28 cellular contexts compared by ENCODE assay signal in the genomic region with DNA sequence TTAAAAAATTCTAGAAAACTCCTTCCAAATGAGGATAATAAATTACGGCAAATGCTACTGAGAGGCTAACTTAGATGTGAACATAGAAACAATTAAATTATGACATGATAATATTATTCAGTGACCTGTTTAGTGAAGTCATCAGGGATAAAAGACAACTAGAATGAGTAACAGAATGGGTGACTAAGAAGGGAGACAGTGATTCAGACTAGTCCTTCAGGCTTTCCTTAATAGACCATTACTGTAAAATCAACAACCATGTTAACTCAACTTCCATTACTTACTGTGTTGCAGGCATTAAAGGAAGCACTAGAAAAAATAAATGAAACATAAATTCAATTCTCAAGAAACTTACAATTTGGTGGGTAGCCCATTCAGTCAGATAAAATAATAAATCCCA.
DNase-seq lines count a peak whose midpoint lies in the region; ATAC-seq, FAIRE-seq and TF ChIP-seq lines count a peak whose summit lies in the region.
"Had no signal": no experiment of that assay in that cellular context is flagged by ENCODE, and none has a peak within 500 bp of the region (broad histone marks: within the 10 kb centered on the region; RNA-seq: fewer than 3 reads in every experiment).

No MANE protein-coding gene starts in this region.

- H3K4me3 ChIP-seq in PC-3 (ENCODE audit: low read length) (no peak overlapping the region), bronchial epithelial cell (ENCODE audit: low read depth, low read length) (no peak overlapping the region), HAP-1 (no peak overlapping the region)
- H3K4me3 ChIP-seq: hepatocyte, PC-9, stomach, thyroid gland had no signal

- H3K79me2 ChIP-seq in PC-3 (ENCODE audit: low read length), result no peaks in the 10 kb centered on the region
- H3K79me2 ChIP-seq: hepatocyte had no signal

- H2AFZ ChIP-seq in PC-3 (ENCODE audit: low read length), result no peak overlapping the region
- H2AFZ ChIP-seq: hepatocyte, PC-9 had no signal

- in situ Hi-C loops in Caki2 (cut with HindIII; ENCODE audit: low pct_unique_long_range_greater_than_20kb, low sequenced_read_pairs), result no loop called here
- in situ Hi-C loops in HAP-1 (cut with MboI; ENCODE audit: low sequenced_read_pairs), result no loop called here

- H3K9me3 ChIP-seq in PC-3 (ENCODE audit: low read length) (no peaks in the 10 kb centered on the region), HAP-1 (no peaks in the 10 kb centered on the region)
- H3K9me3 ChIP-seq: stomach, thyroid gland had no signal

- no peaks in the 10 kb centered on the region for H3F3A ChIP-seq in PC-3 (ENCODE audit: low read length, unreplicated experiment)

- CTCF ChIA-PET in PC-3 (lab: Charles Lee), result no interaction called here

- H3K4me2 ChIP-seq in PC-3 (ENCODE audit: low read length), result no peak overlapping the region
- H3K4me2 ChIP-seq: hepatocyte, PC-9 had no signal

- H3K9ac ChIP-seq in PC-3 (ENCODE audit: low read length), result no peak overlapping the region

- DNase-seq in Caki2 (ENCODE audit: low read depth), result peak; percentile 64
- peak; percentile 72 for DNase-seq in PC-3
- peak; percentile 63 for DNase-seq in bronchial epithelial cell (ENCODE audit: low read depth)
- peak; percentile 91 for DNase-seq in kidney glomerular epithelial cell (lab: John Stamatoyannopoulos, UW)
- no peak for DNase-seq in HAP-1 (ENCODE audit: low spot score in 2 of 2)
- DNase-seq: activated CD4-positive, alpha-beta T cell treated with anti-CD3 and anti-CD28 coated beads, Interleukin-2, amount 10 ng/mL, durations not matched to agents 7 days and 5 days; activated gamma-delta T cell treated with Interleukin-2 at 50 U/mL for 16 hours; activated T-cell treated with anti-CD3 and anti-CD28 coated beads, Interleukin-2, amount 50 U/mL, for 24 hours; DMS79; foreskin melanocyte; GF-D8; H9; natural killer cell; NCI-H1092; NCI-H187; NCI-H2171; NCI-H524 treated with DMSO at 0.1 percent for 48 hours; PC-9; retina; small intestine; stimulated activated CD4-positive, alpha-beta T cell treated with anti-CD3 and anti-CD28 coated beads, Interleukin-2, amount 100 ng/mL, for 24 hours; stomach; thyroid gland had no signal

- peaks cover 8% of the 10 kb centered on the region; the same call in 1 of the 2 replicates for H3K4me1 ChIP-seq in PC-3 (ENCODE audit: insufficient read depth, low read length)
- H3K4me1 ChIP-seq in HAP-1, result no peaks in the 10 kb centered on the region
- H3K4me1 ChIP-seq: stomach, thyroid gland had no signal

- H3K9me2 ChIP-seq in PC-3 (replicated peaks; ENCODE audit: low read length), result no peaks in the 10 kb centered on the region

- POLR2A ChIA-PET in PC-3 (lab: Charles Lee; ENCODE audit: unreplicated experiment), result no interaction called here

- TF ChIP-seq CTCF in PC-3 (conservative IDR thresholded peaks at IDR 0.05; ENCODE audit: low read depth, low read length) (no peak), bronchial epithelial cell (IDR thresholded peaks at IDR 0.05; ENCODE audit: insufficient read depth, low read length, severe bottlenecking) (no peak)

- H3K27me3 ChIP-seq in PC-3 (ENCODE audit: low read length) (no peaks in the 10 kb centered on the region), bronchial epithelial cell (ENCODE audit: control insufficient read depth, insufficient read depth, low read length) (no peaks in the 10 kb centered on the region), HAP-1 (ENCODE audit: low read depth) (no peaks in the 10 kb centered on the region)
- H3K27me3 ChIP-seq: hepatocyte, stomach, thyroid gland had no signal

- no peaks in the 10 kb centered on the region for H3K36me3 ChIP-seq in PC-3 (ENCODE audit: low read depth, low read length)
- no peaks in the 10 kb centered on the region for H3K36me3 ChIP-seq in bronchial epithelial cell (ENCODE audit: control insufficient read depth, insufficient read depth, low read length)
- no peaks in the 10 kb centered on the region for H3K36me3 ChIP-seq in HAP-1 (replicated peaks)
- H3K36me3 ChIP-seq: stomach, thyroid gland had no signal

- ATAC-seq in PC-3 (peak; percentile 95), GM18870 (IDR thresholded peaks at IDR 0.05; ENCODE audit: unreplicated experiment) (no peak), esophagus mucosa (no peak), HG02981 (IDR thresholded peaks at IDR 0.05; ENCODE audit: unreplicated experiment) (no peak)
- ATAC-seq: natural killer cell, WTC11 had no signal

- no TSS peak for BruUV-seq in PC-3 (replicated peaks; lab: Mats Ljungman, UMichigan)

- H4K20me1 ChIP-seq in PC-3 (ENCODE audit: low read length), result no peaks in the 10 kb centered on the region

- intact Hi-C loops in PC-3 (cut with micrococcal nuclease), result no loop called here

- H3K27ac ChIP-seq in PC-3 (ENCODE audit: low read length), result no peak overlapping the region
- H3K27ac ChIP-seq: hepatocyte, PC-9, stomach, thyroid gland had no signal

- no peak for FAIRE-seq in bronchial epithelial cell (lab: Jason Lieb, UNC)
- FAIRE-seq: small intestine had no signal

Comparison
In these comparisons a context has a peak if more than half of its experiments do, and no peak if none do; other contexts are left out.
1. DNase-seq: peak in Caki2 (single experiment), PC-3 (single experiment), bronchial epithelial cell (single experiment) and kidney glomerular epithelial cell (single experiment); none in HAP-1 (0 of 2).